In the genomic region with DNA sequence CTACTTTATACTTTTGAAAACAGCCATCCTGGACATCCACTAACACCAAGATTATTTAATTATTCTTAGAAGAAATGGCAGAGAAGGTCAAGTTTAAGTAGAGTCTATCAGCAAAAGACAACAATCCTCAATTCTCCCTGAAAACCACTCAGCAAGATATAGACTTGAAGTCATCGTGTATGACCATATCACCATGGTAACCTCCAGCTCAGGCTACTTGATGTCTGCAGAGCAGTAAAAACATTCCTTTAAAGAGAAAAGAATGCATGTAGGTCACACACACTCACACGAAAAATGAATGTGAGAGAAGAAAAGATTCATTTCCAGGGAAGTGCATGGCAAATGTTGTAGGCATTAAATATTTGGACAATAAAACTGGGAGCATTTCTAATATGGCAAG, we compare ENCODE assay signal across 1 cellular context.
TF ChIP-seq lines count a peak whose summit lies in the region.

No MANE protein-coding gene starts in this region.

TF ChIP-seq in GM23338, 12 proteins besides CTCF, POLR2A, EP300 and RAD21 (continued from another document):
- TF ChIP-seq ZNF462 (CRISPR knock-in tag; IDR thresholded peaks at IDR 0.05) (no peak), EZH2 (IDR thresholded peaks at IDR 0.05; ENCODE audit: low read depth, unreplicated experiment) (no peak), POLR2AphosphoS5 (IDR thresholded peaks at IDR 0.05; ENCODE audit: low read depth) (no peak), EZH2phosphoT487 (IDR thresholded peaks at IDR 0.05; ENCODE audit: unreplicated experiment) (no peak), JUNB (IDR thresholded peaks at IDR 0.05; ENCODE audit: unreplicated experiment) (no peak), ZNF114 (CRISPR knock-in tag; IDR thresholded peaks at IDR 0.05) (no peak), STAT1 (IDR thresholded peaks at IDR 0.05; ENCODE audit: unreplicated experiment) (no peak), ETS1 (IDR thresholded peaks at IDR 0.05) (no peak), NANOG (IDR thresholded peaks at IDR 0.05; ENCODE audit: borderline replicate concordance) (no peak)
